In the genomic region with DNA sequence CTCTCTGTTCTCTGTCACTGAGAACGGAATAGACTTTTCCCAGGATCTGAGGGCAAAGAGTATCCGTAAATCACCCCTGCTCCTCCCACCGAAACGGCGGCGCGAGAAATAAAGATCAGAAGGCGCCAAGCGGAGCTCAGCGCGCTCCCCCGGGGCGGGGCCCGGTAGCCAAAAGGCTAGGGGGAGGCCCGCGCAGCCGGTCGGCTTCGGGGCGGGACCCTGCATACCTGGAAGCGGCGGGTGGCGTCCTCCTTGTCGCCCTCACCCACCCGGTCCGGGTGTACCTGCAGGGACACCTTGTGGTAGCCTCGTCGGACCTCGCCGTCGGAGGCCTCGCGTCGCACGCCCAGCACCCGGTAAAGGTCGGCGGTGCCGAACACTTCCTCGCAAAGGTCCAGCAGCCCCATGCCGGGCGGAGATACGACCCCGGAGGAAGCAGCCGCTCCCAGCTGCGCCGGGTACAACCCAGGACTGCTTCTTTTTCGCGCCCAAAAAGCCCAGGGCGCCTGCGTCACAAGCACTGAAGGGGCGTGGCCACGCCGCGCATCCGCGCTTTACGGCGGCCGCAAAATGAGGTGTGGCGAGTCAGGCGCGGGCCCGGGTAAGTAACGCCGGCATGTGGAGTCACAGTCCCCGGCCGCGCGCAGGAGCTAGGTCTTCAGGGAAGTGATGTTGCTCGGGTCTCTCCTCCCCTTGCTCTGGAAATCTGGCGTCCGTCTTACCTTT, we compare ENCODE assay signal across 8 cellular contexts. TPM values are rescaled to one million over a fixed set of nuclear protein-coding genes. Genes with fewer than 3 reads are reported as not detected.
A peak's percentile ranks its signal among the peaks of the same experiment; 100 is the strongest.
DNase-seq lines count a peak whose midpoint lies in the region; ATAC-seq and TF ChIP-seq lines count a peak whose summit lies in the region.

A gene with protein sequence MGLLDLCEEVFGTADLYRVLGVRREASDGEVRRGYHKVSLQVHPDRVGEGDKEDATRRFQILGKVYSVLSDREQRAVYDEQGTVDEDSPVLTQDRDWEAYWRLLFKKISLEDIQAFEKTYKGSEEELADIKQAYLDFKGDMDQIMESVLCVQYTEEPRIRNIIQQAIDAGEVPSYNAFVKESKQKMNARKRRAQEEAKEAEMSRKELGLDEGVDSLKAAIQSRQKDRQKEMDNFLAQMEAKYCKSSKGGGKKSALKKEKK (minus strand): TSS at position 473 of the 726 bp plus-strand sequence. CDS start 66 bp downstream, at position 407.

- H3K27me3 ChIP-seq in kidney epithelial cell (ENCODE audit: control insufficient read depth, insufficient read depth, low read length) = no peaks in the 10 kb centered on the region

- H3K36me3 ChIP-seq in kidney epithelial cell (ENCODE audit: control insufficient read depth, insufficient read depth, low read length) = no peaks in the 10 kb centered on the region

- H3K4me3 ChIP-seq in kidney epithelial cell (ENCODE audit: low read depth, low read length) = peak within 1 kb of the TSS; percentile 94

- peak; percentile 9 for TF ChIP-seq CTCF in kidney epithelial cell (IDR thresholded peaks at IDR 0.05; ENCODE audit: insufficient read depth, low read length, poor library complexity, severe bottlenecking)

- ATAC-seq in GM19035 (IDR thresholded peaks at IDR 0.05; ENCODE audit: unreplicated experiment) = peak; percentile 84
- ATAC-seq in HG03354 (IDR thresholded peaks at IDR 0.05; ENCODE audit: poor library complexity, severe bottlenecking, unreplicated experiment) = peak; percentile 84

- DNase-seq in AG20443 (ENCODE audit: low spot score) = peak; percentile 97
- peak; percentile 74 to 93 for DNase-seq in NCI-H446 (lab: John Stamatoyannopoulos, UW)
- DNase-seq in activated CD4-positive, CD25-positive, alpha-beta regulatory T cell treated with anti-CD3 and anti-CD28 coated beads, Interleukin-2, amount 50 U/mL, for 72 hours = peak; percentile 98
- DNase-seq in cerebellar nuclear complex (lab: John Stamatoyannopoulos, UW) = peak; percentile 28 to 61
- peak; percentile 68 for DNase-seq in kidney epithelial cell (ENCODE audit: low read depth)
- DNase-seq in stimulated activated CD4-positive, alpha-beta T cell treated with anti-CD3 and anti-CD28 coated beads, Interleukin-15, amount 100 ng/mL, for 48 hours (ENCODE audit: low read depth in 2 of 2) = peak; percentile 92 to 97

RNA-seq across cellular contexts. Expression of the gene that starts here (rescaled TPM):
- 40.0 and 42.2 TPM in 2 replicates for total RNA-seq in kidney epithelial cell

Comparison
In these comparisons a context has a peak if more than half of its experiments do, and no peak if none do; other contexts are left out.
1. Peak in every context shown above with its lines: DNase-seq, ATAC-seq and H3K4me3 ChIP-seq.
2. DNase-seq: peak in every context shown above with its lines; median percentile 98 in activated CD4-positive, CD25-positive, alpha-beta regulatory T cell treated with anti-CD3 and anti-CD28 coated beads, Interleukin-2, amount 50 U/mL, for 72 hours; 97 in AG20443; 94 in stimulated activated CD4-positive, alpha-beta T cell treated with anti-CD3 and anti-CD28 coated beads, Interleukin-15, amount 100 ng/mL, for 48 hours; 84 in NCI-H446; 68 in kidney epithelial cell; 44 in cerebellar nuclear complex.